ENCODE assay signal across 16 cellular contexts in genomic region chr17:78110363-78111011, GRCh38. TPM values are rescaled to one million over a fixed set of nuclear protein-coding genes. Genes with fewer than 3 reads are reported as not detected.
DNase-seq lines count a peak whose midpoint lies in the region; ATAC-seq and TF ChIP-seq lines count a peak whose summit lies in the region.
"Had no signal": no experiment of that assay in that cellular context is flagged by ENCODE, and none has a peak within 500 bp of the region (broad histone marks: within the 10 kb centered on the region; RNA-seq: fewer than 3 reads in every experiment).

No MANE protein-coding gene starts in this region.

- no peak for TF ChIP-seq CTCF in activated CD8-positive, alpha-beta T cell treated with anti-CD3 and anti-CD28 coated beads for 36 hours (IDR thresholded peaks at IDR 0.05)
- no peak for TF ChIP-seq CTCF in WERI-Rb-1 (IDR thresholded peaks at IDR 0.05; ENCODE audit: low read depth, low read length)

- no peaks in the 10 kb centered on the region for H3K27me3 Mint-ChIP-seq in activated CD8-positive, alpha-beta T cell treated with anti-CD3 and anti-CD28 coated beads, Interleukin-2, amount 10 ng/mL, durations not matched to agents 7 days and 5 days (ENCODE audit: low read depth)
- H3K27me3 Mint-ChIP-seq in activated CD8-positive, alpha-beta T cell treated with anti-CD3 and anti-CD28 coated beads for 36 hours, result no peaks in the 10 kb centered on the region
- H3K27me3 Mint-ChIP-seq in T-cell, result no peaks in the 10 kb centered on the region

- no peak for ATAC-seq in activated CD8-positive, alpha-beta T cell treated with anti-CD3 and anti-CD28 coated beads, Interleukin-2, amount 10 ng/mL, durations not matched to agents 7 days and 5 days
- ATAC-seq in activated CD8-positive, alpha-beta T cell treated with anti-CD3 and anti-CD28 coated beads for 36 hours, result no peak
- no peak for ATAC-seq in T-cell (replicated peaks in 1 of 4)
- no peak for ATAC-seq in left cardiac atrium
- no peak for ATAC-seq in HG02610 (IDR thresholded peaks at IDR 0.05; ENCODE audit: unreplicated experiment)
- no peak for ATAC-seq in HG03159 (IDR thresholded peaks at IDR 0.05; ENCODE audit: unreplicated experiment)
- ATAC-seq: upper lobe of right lung had no signal

- peak overlapping the region; percentile 26 for H3K27ac Mint-ChIP-seq in activated CD8-positive, alpha-beta T cell treated with anti-CD3 and anti-CD28 coated beads, Interleukin-2, amount 10 ng/mL, durations not matched to agents 7 days and 5 days
- no peak overlapping the region for H3K27ac Mint-ChIP-seq in activated CD8-positive, alpha-beta T cell treated with anti-CD3 and anti-CD28 coated beads for 36 hours
- peak overlapping the region; percentile 16 to 74 for H3K27ac Mint-ChIP-seq in T-cell

- no peaks in the 10 kb centered on the region for H3K9me3 Mint-ChIP-seq in activated CD8-positive, alpha-beta T cell treated with anti-CD3 and anti-CD28 coated beads, Interleukin-2, amount 10 ng/mL, durations not matched to agents 7 days and 5 days (ENCODE audit: insufficient read depth)
- H3K9me3 Mint-ChIP-seq in activated CD8-positive, alpha-beta T cell treated with anti-CD3 and anti-CD28 coated beads for 36 hours, result no peaks in the 10 kb centered on the region
- H3K9me3 Mint-ChIP-seq in T-cell, result no peaks in the 10 kb centered on the region

- no peaks in the 10 kb centered on the region for H3K27me3 ChIP-seq in skeletal muscle tissue (ENCODE audit: control insufficient read depth in 3 of 3, insufficient read depth in 3 of 3, low read length in 3 of 3)
- no peaks in the 10 kb centered on the region for H3K27me3 ChIP-seq in WERI-Rb-1 (ENCODE audit: insufficient read depth, low read depth, severe bottlenecking)
- H3K27me3 ChIP-seq: ovary, upper lobe of right lung had no signal

- no peaks in the 10 kb centered on the region for H3K9me3 ChIP-seq in skeletal muscle tissue (ENCODE audit: control insufficient read depth in 3 of 3, low read length in 3 of 3)
- H3K9me3 ChIP-seq in WERI-Rb-1 (ENCODE audit: severe bottlenecking), result no peaks in the 10 kb centered on the region
- H3K9me3 ChIP-seq: ovary, upper lobe of right lung had no signal

- H3K36me3 ChIP-seq in skeletal muscle tissue (ENCODE audit: control insufficient read depth in 3 of 3, insufficient read depth in 3 of 3, low read length in 3 of 3) (peaks cover 9 to 15% (median 13%) of the 10 kb centered on the region in 3 donors), WERI-Rb-1 (no peaks in the 10 kb centered on the region; the same call in 1 of the 2 replicates)
- H3K36me3 ChIP-seq: ovary had no signal

- CTCF ChIA-PET in activated CD8-positive, alpha-beta T cell treated with anti-CD3 and anti-CD28 coated beads, Interleukin-2, amount 10 ng/mL, durations not matched to agents 7 days and 5 days (lab: Charles Lee), result interaction anchor here (0.9 to 6.3 kb wide), 4 partner anchors 15 to 33 kb away, joined by 3 to 63 read pairs (median 3); no protein-coding TSS in a partner anchor
- CTCF ChIA-PET in activated CD8-positive, alpha-beta T cell treated with anti-CD3 and anti-CD28 coated beads for 36 hours (lab: Charles Lee), result interaction anchor here (0.8 to 7.4 kb wide), 3 partner anchors 25 to 66 kb away, joined by 3 to 74 read pairs (median 31); no protein-coding TSS in a partner anchor
- CTCF ChIA-PET in T-cell (lab: Charles Lee), result interaction anchor here in 1 of 2 donors (1.0 kb wide), 1 partner anchor 26 kb away, joined by 4 read pairs; no protein-coding TSS in a partner anchor

- peaks cover 24 to 34% (median 32%) of the 10 kb centered on the region in 3 donors for H3K4me1 ChIP-seq in skeletal muscle tissue (ENCODE audit: control insufficient read depth in 3 of 3, insufficient read depth in 3 of 3, low read length in 3 of 3)

- H3K4me3 Mint-ChIP-seq in activated CD8-positive, alpha-beta T cell treated with anti-CD3 and anti-CD28 coated beads, Interleukin-2, amount 10 ng/mL, durations not matched to agents 7 days and 5 days, result no peak overlapping the region
- H3K4me3 Mint-ChIP-seq in activated CD8-positive, alpha-beta T cell treated with anti-CD3 and anti-CD28 coated beads for 36 hours, result no peak overlapping the region
- H3K4me3 Mint-ChIP-seq in T-cell, result no peak overlapping the region

- H3K27ac ChIP-seq in skeletal muscle tissue (ENCODE audit: low read depth, low read length), result peak overlapping the region; percentile 42
- H3K27ac ChIP-seq in WERI-Rb-1, result no peak overlapping the region
- H3K27ac ChIP-seq: ovary, PC-9, upper lobe of right lung had no signal

- H3K4me3 ChIP-seq in skeletal muscle tissue (ENCODE audit: low read length in 3 of 3) (peak overlapping the region in 1 of 3 donors; percentile 35), WERI-Rb-1 (ENCODE audit: low read depth, low read length) (no peak overlapping the region)
- H3K4me3 ChIP-seq: ovary, PC-9, upper lobe of right lung had no signal

- H3K4me1 Mint-ChIP-seq in activated CD8-positive, alpha-beta T cell treated with anti-CD3 and anti-CD28 coated beads, Interleukin-2, amount 10 ng/mL, durations not matched to agents 7 days and 5 days (ENCODE audit: low read depth), result peaks cover 32% of the 10 kb centered on the region
- H3K4me1 Mint-ChIP-seq in activated CD8-positive, alpha-beta T cell treated with anti-CD3 and anti-CD28 coated beads for 36 hours (ENCODE audit: low read depth), result peaks cover 44% of the 10 kb centered on the region
- peaks cover 41 to 51% (median 48%) of the 10 kb centered on the region in 3 donors for H3K4me1 Mint-ChIP-seq in T-cell

- POLR2A ChIA-PET in activated CD8-positive, alpha-beta T cell treated with anti-CD3 and anti-CD28 coated beads, Interleukin-2, amount 10 ng/mL, durations not matched to agents 7 days and 5 days (lab: Charles Lee), result interaction anchor here (0.6 to 1.1 kb wide), 2 partner anchors 17 to 76 kb away, joined by 4 to 5 read pairs; partner anchors contain the start of gene TMC6
- POLR2A ChIA-PET in activated CD8-positive, alpha-beta T cell treated with anti-CD3 and anti-CD28 coated beads for 36 hours (lab: Charles Lee), result interaction anchor here (0.9 to 5.4 kb wide), 4 partner anchors 10 to 24 kb away, joined by 3 to 56 read pairs (median 5); no protein-coding TSS in a partner anchor
- POLR2A ChIA-PET in T-cell (lab: Charles Lee), result no interaction called here

- no peak for DNase-seq in activated CD8-positive, alpha-beta T cell treated with anti-CD3 and anti-CD28 coated beads, Interleukin-2, amount 10 ng/mL, durations not matched to agents 7 days and 5 days
- no peak for DNase-seq in activated CD8-positive, alpha-beta T cell treated with anti-CD3 and anti-CD28 coated beads for 36 hours
- DNase-seq in T-cell (no peak), left cardiac atrium (peak; percentile 14), WERI-Rb-1 (no peak)
- DNase-seq: activated CD4-positive, alpha-beta T cell treated with anti-CD3 and anti-CD28 coated beads, Interleukin-2, amount 50 U/mL, for 4 hours; cerebellar nuclear complex; hippocampal formation; PC-9; upper lobe of right lung had no signal

- peak overlapping the region in 2 of 3 donors; percentile 27 to 60 for H3K9ac ChIP-seq in skeletal muscle tissue (ENCODE audit: low read depth in 1 of 3, low read length in 3 of 3)

- intact Hi-C loops in activated CD8-positive, alpha-beta T cell treated with anti-CD3 and anti-CD28 coated beads for 36 hours (cut with micrococcal nuclease), result loop anchor here (5.0 kb wide), 1 partner anchor 57 kb away; the partner anchor contains the start of gene SYNGR2
- intact Hi-C loops in left cardiac atrium (cut with DNase I), result loop anchor here (5.0 to 10.0 kb wide), 3 partner anchors 67 to 142 kb away; no protein-coding TSS in a partner anchor

- peaks cover 64% of the 10 kb centered on the region for H3K36me3 Mint-ChIP-seq in activated CD8-positive, alpha-beta T cell treated with anti-CD3 and anti-CD28 coated beads, Interleukin-2, amount 10 ng/mL, durations not matched to agents 7 days and 5 days (ENCODE audit: low read depth)
- peaks cover 50% of the 10 kb centered on the region for H3K36me3 Mint-ChIP-seq in activated CD8-positive, alpha-beta T cell treated with anti-CD3 and anti-CD28 coated beads for 36 hours (ENCODE audit: low read depth)
- H3K36me3 Mint-ChIP-seq in T-cell, result peaks cover 34% of the 10 kb centered on the region

RNA-seq across cellular contexts. Expression of gene TMC6, which starts 18.1 kb away (rescaled TPM):
- 100 to 1,000 TPM; 407 to 476 TPM for total RNA-seq in activated CD8-positive, alpha-beta T cell treated with anti-CD3 and anti-CD28 coated beads, Interleukin-2, amount 10 ng/mL, durations not matched to agents 7 days and 5 days
- total RNA-seq in activated CD8-positive, alpha-beta T cell treated with anti-CD3 and anti-CD28 coated beads for 36 hours, result 100 to 1,000 TPM; 209 to 213 TPM
- total RNA-seq in T-cell, result 100 to 1,000 TPM; 616 to 847 (median 698) TPM
- total RNA-seq in left cardiac atrium, result 10 to 100 TPM; 24.9 to 32.0 TPM
- 15.7 TPM for total RNA-seq in skeletal muscle tissue

RNA-seq across cellular contexts. Expression of gene TMC8, which starts 20.1 kb away (rescaled TPM):
- 100 to 1,000 TPM; 258 to 278 TPM for total RNA-seq in activated CD8-positive, alpha-beta T cell treated with anti-CD3 and anti-CD28 coated beads, Interleukin-2, amount 10 ng/mL, durations not matched to agents 7 days and 5 days
- total RNA-seq in activated CD8-positive, alpha-beta T cell treated with anti-CD3 and anti-CD28 coated beads for 36 hours, result 100 to 1,000 TPM; 182 to 197 TPM
- 100 to 1,000 TPM; 301 to 631 (median 431) TPM for total RNA-seq in T-cell
- 1 to 10 TPM; 3.8 to 4.3 TPM for total RNA-seq in left cardiac atrium
- 7.8 TPM for total RNA-seq in skeletal muscle tissue

RNA-seq across cellular contexts. Expression of gene C17orf99, which starts 35.7 kb away (rescaled TPM):
- total RNA-seq in activated CD8-positive, alpha-beta T cell treated with anti-CD3 and anti-CD28 coated beads, Interleukin-2, amount 10 ng/mL, durations not matched to agents 7 days and 5 days, result not detected
- total RNA-seq in activated CD8-positive, alpha-beta T cell treated with anti-CD3 and anti-CD28 coated beads for 36 hours, result under 1 TPM in 1 of 2 experiments, not detected in 1; 0.51 TPM
- under 1 TPM in 1 of 5 donors, not detected in 4; 0.73 TPM for total RNA-seq in T-cell
- not detected for total RNA-seq in left cardiac atrium
- 0.52 TPM for total RNA-seq in skeletal muscle tissue
- total RNA-seq: lung microvascular endothelial cell; PC-9; T-helper 2 cell treated with Interferon-gamma antibody and Interleukin-4, amounts not matched to agents 100 ng/mL and 5 ng/mL, for 36 hours; upper lobe of right lung had no signal

RNA-seq across cellular contexts. Expression of gene SYNGR2, which starts 57.9 kb away (rescaled TPM):
- total RNA-seq in activated CD8-positive, alpha-beta T cell treated with anti-CD3 and anti-CD28 coated beads, Interleukin-2, amount 10 ng/mL, durations not matched to agents 7 days and 5 days, result 10 to 100 TPM; 41.1 to 44.3 TPM
- 10 to 100 TPM; 92.6 to 95.1 TPM for total RNA-seq in activated CD8-positive, alpha-beta T cell treated with anti-CD3 and anti-CD28 coated beads for 36 hours
- 10 to 100 TPM; 56.0 to 86.3 (median 74.6) TPM for total RNA-seq in T-cell
- 10 to 100 TPM; 73.4 to 84.5 TPM for total RNA-seq in left cardiac atrium
- 34.4 TPM for total RNA-seq in skeletal muscle tissue

Comparison
In these comparisons a context has a peak if more than half of its experiments do, and no peak if none do; other contexts are left out.
1. RNA of gene TMC6, which starts 18.1 kb away (total RNA-seq): 616 to 847 TPM in T-cell, 407 to 476 TPM in activated CD8-positive, alpha-beta T cell treated with anti-CD3 and anti-CD28 coated beads, Interleukin-2, amount 10 ng/mL, durations not matched to agents 7 days and 5 days and 209 to 213 TPM in activated CD8-positive, alpha-beta T cell treated with anti-CD3 and anti-CD28 coated beads for 36 hours; 24.9 to 32.0 TPM in left cardiac atrium and 15.7 TPM in skeletal muscle tissue (single experiment); every median in the first group is over 4 times any median in the second.
2. RNA of gene TMC8, which starts 20.1 kb away (total RNA-seq): 301 to 631 TPM in T-cell, 258 to 278 TPM in activated CD8-positive, alpha-beta T cell treated with anti-CD3 and anti-CD28 coated beads, Interleukin-2, amount 10 ng/mL, durations not matched to agents 7 days and 5 days and 182 to 197 TPM in activated CD8-positive, alpha-beta T cell treated with anti-CD3 and anti-CD28 coated beads for 36 hours; 7.8 TPM in skeletal muscle tissue (single experiment) and 3.8 to 4.3 TPM in left cardiac atrium; every median in the first group is over 10 times any median in the second.
3. POLR2A ChIA-PET loops: an anchor here in activated CD8-positive, alpha-beta T cell treated with anti-CD3 and anti-CD28 coated beads, Interleukin-2, amount 10 ng/mL, durations not matched to agents 7 days and 5 days (0.6 to 1.1 kb wide) and activated CD8-positive, alpha-beta T cell treated with anti-CD3 and anti-CD28 coated beads for 36 hours (0.9 to 5.4 kb wide); none called in T-cell.